In the genomic region with DNA sequence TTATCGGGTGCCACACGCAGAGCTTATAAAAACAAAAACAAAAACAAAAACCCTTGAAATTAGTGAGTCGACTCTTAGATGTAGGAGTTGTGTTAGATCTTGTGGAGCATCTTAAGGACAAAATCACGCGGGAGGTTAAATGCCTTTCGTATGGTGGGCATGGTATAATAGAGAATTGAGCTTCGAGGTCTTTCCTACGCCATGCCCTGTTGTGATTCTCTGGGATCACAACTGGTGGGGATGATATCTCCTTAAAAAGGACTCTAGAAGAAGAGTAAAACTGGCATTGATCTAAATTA, we compare ENCODE assay signal across 7 cellular contexts. TPM values are rescaled to one million over a fixed set of nuclear protein-coding genes. Genes with fewer than 3 reads are reported as not detected.
A peak's percentile ranks its signal among the peaks of the same experiment; 100 is the strongest.
DNase-seq lines count a peak whose midpoint lies in the region; ATAC-seq and TF ChIP-seq lines count a peak whose summit lies in the region.

No MANE protein-coding gene starts in this region.

- H3K4me3 ChIP-seq in HUES6 (ENCODE audit: low read depth, low read length) (peak overlapping the region; percentile 86), stomach (peak overlapping the region; percentile 78 to 91 (median 86))

- intact Hi-C loops in stomach (cut with DNase I; ENCODE audit: low total_unique reads), result no loop called here

- peak overlapping the region; percentile 79 for H3K9ac ChIP-seq in HUES6 (ENCODE audit: low read length)

- H3K36me3 ChIP-seq in HUES6 (ENCODE audit: control insufficient read depth, insufficient read depth, low read length) (no peaks in the 10 kb centered on the region), stomach (no peaks in the 10 kb centered on the region)

- peaks cover 17% of the 10 kb centered on the region for H3K27me3 ChIP-seq in HUES6 (ENCODE audit: control insufficient read depth, insufficient read depth, low read length)
- no peaks in the 10 kb centered on the region for H3K27me3 ChIP-seq in stomach

- ATAC-seq in activated naive CD8-positive, alpha-beta T cell treated with anti-CD3 and anti-CD28 coated beads, Interleukin-2, amount 50 U/mL, for 24 hours, result no peak
- ATAC-seq in GM21737 (IDR thresholded peaks at IDR 0.05; ENCODE audit: unreplicated experiment) (no peak), HG03439 (IDR thresholded peaks at IDR 0.05; ENCODE audit: unreplicated experiment) (no peak)

- peaks cover 24% of the 10 kb centered on the region for H3K36me3 Mint-ChIP-seq in activated naive CD8-positive, alpha-beta T cell treated with anti-CD3 and anti-CD28 coated beads, Interleukin-2, amount 50 U/mL, for 24 hours (ENCODE audit: low read depth)
- no peaks in the 10 kb centered on the region for H3K36me3 Mint-ChIP-seq in immature natural killer cell

- H3K9me3 ChIP-seq in HUES6 (ENCODE audit: control insufficient read depth, insufficient read depth, low read depth, low read length) (no peaks in the 10 kb centered on the region), stomach (no peaks in the 10 kb centered on the region)

- H3K27ac ChIP-seq in HUES6 (ENCODE audit: low read depth, low read length) (peak overlapping the region; percentile 79; the same call in 1 of the 2 replicates), stomach (peak overlapping the region; percentile 80 to 100 (median 99))

- H3K27ac Mint-ChIP-seq in activated naive CD8-positive, alpha-beta T cell treated with anti-CD3 and anti-CD28 coated beads, Interleukin-2, amount 50 U/mL, for 24 hours, result peak overlapping the region; percentile 98
- peak overlapping the region; percentile 95 to 99 (median 99) for H3K27ac Mint-ChIP-seq in immature natural killer cell

- H3K4me1 ChIP-seq in HUES6 (ENCODE audit: control insufficient read depth, insufficient read depth, low read length) (peaks cover 39% of the 10 kb centered on the region), stomach (peaks cover 9 to 53% (median 32%) of the 10 kb centered on the region in 4 donors)

- TF ChIP-seq CTCF in stomach (IDR thresholded peaks at IDR 0.05), result no peak

- no peak for TF ChIP-seq POLR2A in stomach (IDR thresholded peaks at IDR 0.05)

- 41 to 56% (median 46%) methylated on average over 8 of the region's 8 CpGs for WGBS in stomach, 5 donors

- H3K4me3 Mint-ChIP-seq in activated naive CD8-positive, alpha-beta T cell treated with anti-CD3 and anti-CD28 coated beads, Interleukin-2, amount 50 U/mL, for 24 hours, result peak overlapping the region; percentile 97
- H3K4me3 Mint-ChIP-seq in immature natural killer cell, result peak overlapping the region; percentile 86 to 92 (median 90)

- peaks cover 56% of the 10 kb centered on the region for H3K4me1 Mint-ChIP-seq in activated naive CD8-positive, alpha-beta T cell treated with anti-CD3 and anti-CD28 coated beads, Interleukin-2, amount 50 U/mL, for 24 hours
- H3K4me1 Mint-ChIP-seq in immature natural killer cell, result peaks cover 27 to 44% of the 10 kb centered on the region in 2 donors

- no peaks in the 10 kb centered on the region for H3K27me3 Mint-ChIP-seq in activated naive CD8-positive, alpha-beta T cell treated with anti-CD3 and anti-CD28 coated beads, Interleukin-2, amount 50 U/mL, for 24 hours
- H3K27me3 Mint-ChIP-seq in immature natural killer cell (ENCODE audit: low read depth in 3 of 3), result peaks cover 15 to 31% (median 16%) of the 10 kb centered on the region in 3 donors

- DNase-seq in activated naive CD8-positive, alpha-beta T cell treated with anti-CD3 and anti-CD28 coated beads, Interleukin-2, amount 50 U/mL, for 24 hours, result no peak
- DNase-seq in immature natural killer cell, result no peak
- no peak for DNase-seq in stomach
- DNase-seq in central memory CD4-positive, alpha-beta T cell, result no peak

- H3K9me3 Mint-ChIP-seq in activated naive CD8-positive, alpha-beta T cell treated with anti-CD3 and anti-CD28 coated beads, Interleukin-2, amount 50 U/mL, for 24 hours, result no peaks in the 10 kb centered on the region
- H3K9me3 Mint-ChIP-seq in immature natural killer cell, result no peaks in the 10 kb centered on the region

- TF ChIP-seq EP300 in stomach (IDR thresholded peaks at IDR 0.05), result no peak

RNA-seq across cellular contexts. Expression of gene ELL2, which starts 0.8 kb away (rescaled TPM):
- polyA plus RNA-seq in immature natural killer cell, result 1 to 10 TPM; 2.7 to 5.4 (median 5.2) TPM
- total RNA-seq in stomach, result 100 to 1,000 TPM in 4 of 5 donors, 10 to 100 TPM in 1; 26.8 to 279 (median 178) TPM
- 10 to 100 TPM; 24.7 to 46.7 (median 45.3) TPM for polyA plus RNA-seq in stomach

Comparison
In these comparisons a context has a peak if more than half of its experiments do, and no peak if none do; other contexts are left out.
1. RNA of gene ELL2, which starts 0.8 kb away (polyA plus RNA-seq): 24.7 to 46.7 TPM in stomach; 2.7 to 5.4 TPM in immature natural killer cell; every median in the first group is over 4 times any median in the second.